Comparison of ENCODE assay signal across 20 cellular contexts in genomic region chr4:78596111-78596742, GRCh38. TPM values are rescaled to one million over a fixed set of nuclear protein-coding genes. Genes with fewer than 3 reads are reported as not detected.
"Had no signal": no experiment of that assay in that cellular context is flagged by ENCODE, and none has a peak within 500 bp of the region (broad histone marks: within the 10 kb centered on the region; RNA-seq: fewer than 3 reads in every experiment).

No MANE protein-coding gene starts in this region.

- H3K9me3 ChIP-seq: esophagus squamous epithelium, heart right ventricle, psoas muscle, right lobe of liver, testis, upper lobe of right lung had no signal

- ATAC-seq: activated T-cell treated with anti-CD3 and anti-CD28 coated beads, Interleukin-2, amount 50 U/mL, for 72 hours; heart right ventricle; left cardiac atrium; psoas muscle; stimulated activated effector memory CD8-positive, alpha-beta T cell treated with anti-CD3 and anti-CD28 coated beads, Interleukin-12 subunit alpha, Interleukin-12 subunit beta, amount 100 ng/mL, for 72 hours; upper lobe of right lung had no signal

- H3K4me3 ChIP-seq: esophagus squamous epithelium, heart right ventricle, lung, psoas muscle, right lobe of liver, testis, upper lobe of right lung had no signal

- H3K4me1 ChIP-seq: right lobe of liver, testis had no signal

- H3K27ac Mint-ChIP-seq: activated T-cell treated with anti-CD3 and anti-CD28 coated beads, Interleukin-2, amount 50 U/mL, for 72 hours; immature natural killer cell; stimulated activated effector memory CD8-positive, alpha-beta T cell treated with anti-CD3 and anti-CD28 coated beads, Interleukin-12 subunit alpha, Interleukin-12 subunit beta, amount 100 ng/mL, for 72 hours had no signal

- H3K4me1 Mint-ChIP-seq: immature natural killer cell; stimulated activated effector memory CD8-positive, alpha-beta T cell treated with anti-CD3 and anti-CD28 coated beads, Interleukin-12 subunit alpha, Interleukin-12 subunit beta, amount 100 ng/mL, for 72 hours had no signal

- H3K9me3 Mint-ChIP-seq: activated T-cell treated with anti-CD3 and anti-CD28 coated beads, Interleukin-2, amount 50 U/mL, for 72 hours; immature natural killer cell; stimulated activated effector memory CD8-positive, alpha-beta T cell treated with anti-CD3 and anti-CD28 coated beads, Interleukin-12 subunit alpha, Interleukin-12 subunit beta, amount 100 ng/mL, for 72 hours had no signal

- H3K36me3 Mint-ChIP-seq: immature natural killer cell; stimulated activated effector memory CD8-positive, alpha-beta T cell treated with anti-CD3 and anti-CD28 coated beads, Interleukin-12 subunit alpha, Interleukin-12 subunit beta, amount 100 ng/mL, for 72 hours had no signal

- DNase-seq: activated CD4-positive, alpha-beta T cell treated with anti-CD3 and anti-CD28 coated beads, Interleukin-2, amount 50 U/mL, for 4 hours; activated effector memory CD4-positive, alpha-beta T cell treated with anti-CD3 and anti-CD28 coated beads, Interleukin-2, amount 50 U/mL, for 16 hours; activated naive CD4-positive, alpha-beta T cell treated with anti-CD3 and anti-CD28 coated beads, Interleukin-2, amount 50 U/mL, for 16 hours; activated T-cell treated with anti-CD3 and anti-CD28 coated beads, Interleukin-2, amount 50 U/mL, for 72 hours; aorta; cerebellar nuclear complex; effector CD8-positive, alpha-beta T cell; esophagus squamous epithelium; heart right ventricle; immature natural killer cell; left cardiac atrium; midbrain; psoas muscle; right lobe of liver; stimulated activated CD4-positive, alpha-beta T cell treated with anti-CD3 and anti-CD28 coated beads, Interleukin-4, amount 100 ng/mL, for 24 hours; SW 1271; testis; upper lobe of right lung had no signal

- H3K27me3 ChIP-seq: esophagus squamous epithelium, heart right ventricle, right lobe of liver, testis, upper lobe of right lung had no signal

- H3K4me3 Mint-ChIP-seq: activated T-cell treated with anti-CD3 and anti-CD28 coated beads, Interleukin-2, amount 50 U/mL, for 72 hours; immature natural killer cell; stimulated activated effector memory CD8-positive, alpha-beta T cell treated with anti-CD3 and anti-CD28 coated beads, Interleukin-12 subunit alpha, Interleukin-12 subunit beta, amount 100 ng/mL, for 72 hours had no signal

- H3K36me3 ChIP-seq: right lobe of liver had no signal

- H3K27ac ChIP-seq: heart right ventricle, psoas muscle, right lobe of liver, testis, upper lobe of right lung had no signal

RNA-seq across cellular contexts. Expression of gene ANXA3, which starts 44.7 kb away (rescaled TPM):
- polyA plus RNA-seq: immature natural killer cell had no signal
